ENCODE assay signal across 26 cellular contexts in the genomic region with DNA sequence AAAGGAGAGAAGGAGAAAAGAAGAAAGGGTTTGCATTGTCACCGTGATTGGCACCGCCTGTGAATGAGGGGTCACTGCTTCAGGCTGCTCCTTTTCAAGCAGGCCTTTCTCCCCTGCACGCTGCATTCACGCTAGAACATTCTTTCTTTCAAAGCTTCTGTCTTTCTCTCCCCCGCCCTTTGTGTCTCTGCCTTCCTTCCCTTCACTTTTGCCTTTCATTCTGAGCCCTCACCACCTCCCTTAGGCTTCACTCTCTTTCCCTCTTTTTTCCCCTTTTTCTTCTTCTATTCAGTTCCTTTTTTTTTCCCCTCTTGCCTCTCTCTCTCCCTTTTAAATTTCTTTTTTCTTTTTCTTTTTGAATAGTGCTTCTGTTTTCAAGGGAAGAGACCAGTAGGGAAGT. TPM values are rescaled to one million over a fixed set of nuclear protein-coding genes. Genes with fewer than 3 reads are reported as not detected.
DNase-seq lines count a peak whose midpoint lies in the region; ATAC-seq and TF ChIP-seq lines count a peak whose summit lies in the region.
"Had no signal": no experiment of that assay in that cellular context is flagged by ENCODE, and none has a peak within 500 bp of the region (broad histone marks: within the 10 kb centered on the region; RNA-seq: fewer than 3 reads in every experiment).

No MANE protein-coding gene starts in this region.

- no peak overlapping the region for H3K4me3 ChIP-seq in OCI-LY7 (ENCODE audit: low read depth, low read length, poor library complexity, severe bottlenecking)
- H3K4me3 ChIP-seq: body of pancreas, coronary artery, heart right ventricle, MG63, ovary, suprapubic skin, vagina had no signal

- no peaks in the 10 kb centered on the region for H3K36me3 Mint-ChIP-seq in natural killer cell
- no peaks in the 10 kb centered on the region for H3K36me3 Mint-ChIP-seq in natural killer cell treated with Interleukin-12 subunit alpha and Interleukin-12 subunit beta and Interleukin-15 and Interleukin-18, amount 100 ng/mL, for 72 hours
- no peaks in the 10 kb centered on the region for H3K36me3 Mint-ChIP-seq in activated T-helper 17 cell treated with anti-CD3 and anti-CD28 coated beads, Interleukin-2, amount 50 U/mL, for 72 hours (ENCODE audit: low read depth)
- H3K36me3 Mint-ChIP-seq in nephron (ENCODE audit: low read depth) = no peaks in the 10 kb centered on the region

- no peaks in the 10 kb centered on the region for H3K27me3 Mint-ChIP-seq in natural killer cell (ENCODE audit: low read depth in 2 of 2)
- H3K27me3 Mint-ChIP-seq in natural killer cell treated with Interleukin-12 subunit alpha and Interleukin-12 subunit beta and Interleukin-15 and Interleukin-18, amount 100 ng/mL, for 72 hours = no peaks in the 10 kb centered on the region
- H3K27me3 Mint-ChIP-seq in activated T-helper 17 cell treated with anti-CD3 and anti-CD28 coated beads, Interleukin-2, amount 50 U/mL, for 72 hours = no peaks in the 10 kb centered on the region
- no peaks in the 10 kb centered on the region for H3K27me3 Mint-ChIP-seq in nephron (ENCODE audit: low read depth)
- H3K27me3 Mint-ChIP-seq: CD4-positive, alpha-beta T cell had no signal

- no peak overlapping the region for H3K27ac ChIP-seq in OCI-LY7 (ENCODE audit: low read depth, low read length, poor library complexity, severe bottlenecking)
- H3K27ac ChIP-seq: body of pancreas, coronary artery, ovary, suprapubic skin, vagina had no signal

- peaks cover 52% of the 10 kb centered on the region for H3K4me1 ChIP-seq in OCI-LY7 (ENCODE audit: insufficient read depth, low read length, poor library complexity, severe bottlenecking)

- no TSS peak for BruUV-seq in OCI-LY7 (replicated peaks; lab: Mats Ljungman, UMichigan)

- intact Hi-C loops in natural killer cell (cut with micrococcal nuclease) (no loop called here), OCI-LY7 (cut with micrococcal nuclease; ENCODE audit: unreplicated experiment) (no loop called here)

- CTCF ChIA-PET in OCI-LY7 (lab: Charles Lee; ENCODE audit: unreplicated experiment) = no interaction called here

- ATAC-seq in natural killer cell = no peak
- no peak for ATAC-seq in natural killer cell treated with Interleukin-12 subunit alpha and Interleukin-12 subunit beta and Interleukin-15 and Interleukin-18, amount 100 ng/mL, for 72 hours
- ATAC-seq in activated T-helper 17 cell treated with anti-CD3 and anti-CD28 coated beads, Interleukin-2, amount 50 U/mL, for 72 hours (replicated peaks) = no peak
- ATAC-seq: activated CD8-positive, alpha-beta T cell treated with anti-CD3 and anti-CD28 coated beads, Interleukin-2, amount 10 ng/mL, durations not matched to agents 7 days and 5 days; body of pancreas; sciatic nerve had no signal

- H3K36me3 ChIP-seq in OCI-LY7 (ENCODE audit: insufficient read depth, low read length) = no peaks in the 10 kb centered on the region
- H3K36me3 ChIP-seq: heart right ventricle, MG63, ovary, suprapubic skin, vagina had no signal

- H3K4me2 ChIP-seq in OCI-LY7 (ENCODE audit: low read length) = no peak overlapping the region
- H3K4me2 ChIP-seq: SK-N-SH had no signal

- H4K20me1 ChIP-seq in OCI-LY7 (ENCODE audit: insufficient read depth, low read length) = no peaks in the 10 kb centered on the region

- no peaks in the 10 kb centered on the region for H3K9me3 Mint-ChIP-seq in natural killer cell
- no peaks in the 10 kb centered on the region for H3K9me3 Mint-ChIP-seq in natural killer cell treated with Interleukin-12 subunit alpha and Interleukin-12 subunit beta and Interleukin-15 and Interleukin-18, amount 100 ng/mL, for 72 hours
- no peaks in the 10 kb centered on the region for H3K9me3 Mint-ChIP-seq in activated T-helper 17 cell treated with anti-CD3 and anti-CD28 coated beads, Interleukin-2, amount 50 U/mL, for 72 hours
- no peaks in the 10 kb centered on the region for H3K9me3 Mint-ChIP-seq in nephron
- H3K9me3 Mint-ChIP-seq: CD4-positive, alpha-beta T cell had no signal

- H3K4me3 Mint-ChIP-seq in natural killer cell = no peak overlapping the region
- H3K4me3 Mint-ChIP-seq in natural killer cell treated with Interleukin-12 subunit alpha and Interleukin-12 subunit beta and Interleukin-15 and Interleukin-18, amount 100 ng/mL, for 72 hours = no peak overlapping the region
- H3K4me3 Mint-ChIP-seq in activated T-helper 17 cell treated with anti-CD3 and anti-CD28 coated beads, Interleukin-2, amount 50 U/mL, for 72 hours = no peak overlapping the region
- no peak overlapping the region for H3K4me3 Mint-ChIP-seq in nephron
- H3K4me3 Mint-ChIP-seq: activated CD8-positive, alpha-beta T cell treated with anti-CD3 and anti-CD28 coated beads, Interleukin-2, amount 10 ng/mL, durations not matched to agents 7 days and 5 days; CD4-positive, alpha-beta T cell had no signal

- no peaks in the 10 kb centered on the region for H3K9me3 ChIP-seq in OCI-LY7 (ENCODE audit: low read length)
- H3K9me3 ChIP-seq: body of pancreas, heart right ventricle, MG63, ovary, SK-N-SH, suprapubic skin, vagina had no signal

- no peaks in the 10 kb centered on the region for H3K79me2 ChIP-seq in OCI-LY7 (ENCODE audit: insufficient read depth, low read depth, low read length)

- POLR2A ChIA-PET in OCI-LY7 (lab: Charles Lee) = interaction anchor here (0.6 to 0.7 kb wide), 3 partner anchors 12 to 147 kb away, joined by 3 to 5 read pairs (median 4); no protein-coding TSS in a partner anchor

- DNase-seq in natural killer cell (no peak), NCI-H1048 (lab: John Stamatoyannopoulos, UW) (no peak), NCI-H345 (lab: John Stamatoyannopoulos, UW) (no peak), cerebellum (ENCODE audit: low spot score) (no peak), OCI-LY7 (ENCODE audit: low spot score) (no peak)
- no peak for DNase-seq in natural killer cell treated with Interleukin-12 subunit alpha and Interleukin-12 subunit beta and Interleukin-15 and Interleukin-18, amount 100 ng/mL, for 72 hours (ENCODE audit: low spot score)
- DNase-seq: activated CD4-positive, CD25-positive, alpha-beta regulatory T cell treated with anti-CD3 and anti-CD28 coated beads, Interleukin-2, amount 50 U/mL, for 72 hours; activated CD8-positive, alpha-beta T cell treated with anti-CD3 and anti-CD28 coated beads, Interleukin-2, amount 10 ng/mL, durations not matched to agents 7 days and 5 days; body of pancreas; CD4-positive, alpha-beta T cell; DMS153; GDM1; heart right ventricle; MG63; NCI-H1694; NCI-H774; SK-N-SH; stimulated activated CD4-positive, alpha-beta T cell treated with anti-CD3 and anti-CD28 coated beads, Interleukin-15, amount 100 ng/mL, for 24 hours; T1000 had no signal

- H2AFZ ChIP-seq in OCI-LY7 (ENCODE audit: low read length) = no peak overlapping the region

- H3K9me2 ChIP-seq in OCI-LY7 (ENCODE audit: insufficient read depth, low read length) = no peaks in the 10 kb centered on the region
- H3K9me2 ChIP-seq: SK-N-SH had no signal

- H3K27ac Mint-ChIP-seq in natural killer cell = peak overlapping the region; percentile 3 to 65
- peak overlapping the region in 1 of 2 donors; percentile 56 for H3K27ac Mint-ChIP-seq in natural killer cell treated with Interleukin-12 subunit alpha and Interleukin-12 subunit beta and Interleukin-15 and Interleukin-18, amount 100 ng/mL, for 72 hours
- H3K27ac Mint-ChIP-seq in activated T-helper 17 cell treated with anti-CD3 and anti-CD28 coated beads, Interleukin-2, amount 50 U/mL, for 72 hours = peak overlapping the region; percentile 23
- H3K27ac Mint-ChIP-seq in nephron = peak overlapping the region; percentile 58 to 78 (median 75)
- H3K27ac Mint-ChIP-seq: activated CD8-positive, alpha-beta T cell treated with anti-CD3 and anti-CD28 coated beads, Interleukin-2, amount 10 ng/mL, durations not matched to agents 7 days and 5 days; CD4-positive, alpha-beta T cell had no signal

- peaks cover 43 to 44% of the 10 kb centered on the region in 2 donors for H3K4me1 Mint-ChIP-seq in natural killer cell
- peaks cover 24 to 41% of the 10 kb centered on the region in 2 donors for H3K4me1 Mint-ChIP-seq in natural killer cell treated with Interleukin-12 subunit alpha and Interleukin-12 subunit beta and Interleukin-15 and Interleukin-18, amount 100 ng/mL, for 72 hours (ENCODE audit: low read depth in 2 of 2)
- H3K4me1 Mint-ChIP-seq in activated T-helper 17 cell treated with anti-CD3 and anti-CD28 coated beads, Interleukin-2, amount 50 U/mL, for 72 hours = peaks cover 26% of the 10 kb centered on the region
- peaks cover 59% of the 10 kb centered on the region for H3K4me1 Mint-ChIP-seq in nephron

- TF ChIP-seq CTCF in natural killer cell (IDR thresholded peaks at IDR 0.05) = no peak
- no peak for TF ChIP-seq CTCF in nephron (IDR thresholded peaks at IDR 0.05; ENCODE audit: unreplicated experiment in 3 of 3)
- no peak for TF ChIP-seq CTCF in OCI-LY7 (conservative IDR thresholded peaks at IDR 0.05; ENCODE audit: low read length)

RNA-seq across cellular contexts. Expression of a gene that starts 42.5 kb away (rescaled TPM):
- total RNA-seq in natural killer cell (10 to 100 TPM; 26.5 to 43.1 (median 26.6) TPM), cerebellum (14.0 TPM), OCI-LY7 (2022) (19.0 and 21.9 TPM in 2 replicates)
- 10 to 100 TPM; 26.6 to 32.6 TPM for total RNA-seq in natural killer cell treated with Interleukin-12 subunit alpha and Interleukin-12 subunit beta and Interleukin-15 and Interleukin-18, amount 100 ng/mL, for 72 hours
- total RNA-seq in activated T-helper 17 cell treated with anti-CD3 and anti-CD28 coated beads, Interleukin-2, amount 50 U/mL, for 72 hours = 10 to 100 TPM; 12.2 to 15.4 TPM
- total RNA-seq in OCI-LY7 (2014; rRNA removed; shearing (Covaris generic)) = 8.6 and 13.8 TPM in 2 replicates

RNA-seq across cellular contexts. Expression of a gene that starts 58.7 kb away (rescaled TPM):
- total RNA-seq in natural killer cell (10 to 100 TPM; 72.3 to 91.5 (median 81.0) TPM), cerebellum (51.9 TPM), OCI-LY7 (2022) (216 and 224 TPM in 2 replicates)
- total RNA-seq in natural killer cell treated with Interleukin-12 subunit alpha and Interleukin-12 subunit beta and Interleukin-15 and Interleukin-18, amount 100 ng/mL, for 72 hours = 10 to 100 TPM; 94.3 to 96.4 TPM
- total RNA-seq in activated T-helper 17 cell treated with anti-CD3 and anti-CD28 coated beads, Interleukin-2, amount 50 U/mL, for 72 hours = 10 to 100 TPM; 53.5 to 75.6 TPM
- 204 and 220 TPM in 2 replicates for total RNA-seq in OCI-LY7 (2014; rRNA removed; shearing (Covaris generic))
